ENCODE assay signal across 8 cellular contexts in the genomic region with DNA sequence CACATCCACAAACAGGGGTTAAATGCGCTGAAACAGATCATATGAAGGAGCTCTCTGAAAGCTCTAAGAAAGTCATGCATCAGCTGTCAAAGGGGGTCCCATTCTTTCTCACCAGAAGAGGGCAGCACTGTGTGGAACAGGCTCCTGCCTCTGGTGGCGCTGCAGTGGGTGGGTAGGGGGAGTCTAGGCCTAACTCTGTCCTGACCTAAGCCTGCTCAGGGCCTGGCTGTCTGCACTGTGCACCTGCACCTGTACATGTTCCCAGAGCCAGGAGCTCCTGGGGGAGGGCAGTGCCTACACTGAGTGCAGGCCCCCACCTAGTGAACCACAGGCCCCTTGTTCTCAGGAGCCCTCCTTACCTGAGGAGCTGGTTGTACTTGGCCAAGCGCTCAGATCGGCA. TPM values are rescaled to one million over a fixed set of nuclear protein-coding genes. Genes with fewer than 3 reads are reported as not detected.
A peak's percentile ranks its signal among the peaks of the same experiment; 100 is the strongest.
DNase-seq lines count a peak whose midpoint lies in the region; ATAC-seq and TF ChIP-seq lines count a peak whose summit lies in the region.

No MANE protein-coding gene starts in this region.

- peaks cover 68 to 98% (median 89%) of the 10 kb centered on the region in 4 donors for H3K36me3 ChIP-seq in upper lobe of left lung

- no peak for TF ChIP-seq EP300 in upper lobe of left lung (IDR thresholded peaks at IDR 0.05)

- H3K4me3 ChIP-seq in HFF-Myc (replicated peaks; ENCODE audit: low read depth, low read length) (no peak overlapping the region), upper lobe of left lung (no peak overlapping the region)

- ATAC-seq in foreskin keratinocyte (peak; percentile 16), upper lobe of left lung (ENCODE audit: low FRiP score in 2 of 2) (peak in 1 of 2 donors; percentile 27), GM19328 (IDR thresholded peaks at IDR 0.05; ENCODE audit: unreplicated experiment) (no peak), HG03095 (IDR thresholded peaks at IDR 0.05; ENCODE audit: unreplicated experiment) (no peak)

- DNase-seq in COR-L47 (lab: John Stamatoyannopoulos, UW) (peak; percentile 13), HFF-Myc (ENCODE audit: extremely low read depth, low read depth) (no peak), foreskin keratinocyte (no peak), upper lobe of left lung (no peak), NCI-H524 treated with DMSO at 0.1 percent for 48 hours (lab: John Stamatoyannopoulos, UW) (no peak)
- DNase-seq in activated CD8-positive, alpha-beta memory T cell treated with anti-CD3 and anti-CD28 coated beads, Interleukin-2, amount 50 U/mL, for 4 hours, result peak; percentile 54

- H3K27me3 ChIP-seq in foreskin keratinocyte (no peaks in the 10 kb centered on the region), upper lobe of left lung (no peaks in the 10 kb centered on the region)

- peak; percentile 63 for TF ChIP-seq CTCF in HFF-Myc (IDR thresholded peaks at IDR 0.05; ENCODE audit: low read depth, low read length, missing control alignments)
- peak; percentile 62 for TF ChIP-seq CTCF in foreskin keratinocyte (conservative IDR thresholded peaks at IDR 0.05)
- TF ChIP-seq CTCF in upper lobe of left lung (IDR thresholded peaks at IDR 0.05), result peak in 4 of 6 experiments; percentile 10 to 37 (median 28)

- 85 to 93% methylated on average over 3 to 4 of the region's 4 CpGs for WGBS in upper lobe of left lung, 2 donors

- H3K9me3 ChIP-seq in upper lobe of left lung, result no peaks in the 10 kb centered on the region

- H3K4me1 ChIP-seq in foreskin keratinocyte (no peaks in the 10 kb centered on the region), upper lobe of left lung (peaks cover 19 to 27% (median 23%) of the 10 kb centered on the region in 4 donors)

- H3K27ac ChIP-seq in foreskin keratinocyte (no peak overlapping the region), upper lobe of left lung (no peak overlapping the region)

- TF ChIP-seq POLR2A in upper lobe of left lung (IDR thresholded peaks at IDR 0.05), result no peak

RNA-seq across cellular contexts. Expression of gene ENO1, which starts 16.0 kb away (rescaled TPM):
- 2,474 and 2,598 TPM in 2 replicates for total RNA-seq in foreskin keratinocyte
- 2,513 and 2,566 TPM in 2 replicates for polyA plus RNA-seq in foreskin keratinocyte
- total RNA-seq in upper lobe of left lung, result 1,000 to 10,000 TPM in 1 of 6 donors, 100 to 1,000 TPM in 5; 259 to 1,187 (median 717) TPM

RNA-seq across cellular contexts. Expression of gene RERE, which starts 45.1 kb away (rescaled TPM):
- total RNA-seq in foreskin keratinocyte (20.5 and 23.1 TPM in 2 replicates), upper lobe of left lung (100 to 1,000 TPM in 4 of 6 donors, 10 to 100 TPM in 2; 75.5 to 222 (median 104) TPM)
- 7.6 and 9.9 TPM in 2 replicates for polyA plus RNA-seq in foreskin keratinocyte

Comparison
In these comparisons a context has a peak if more than half of its experiments do, and no peak if none do; other contexts are left out.
1. DNase-seq: peak in COR-L47 (single experiment) and activated CD8-positive, alpha-beta memory T cell treated with anti-CD3 and anti-CD28 coated beads, Interleukin-2, amount 50 U/mL, for 4 hours (single experiment); none in HFF-Myc (single experiment), foreskin keratinocyte (0 of 2), upper lobe of left lung (0 of 2) and NCI-H524 treated with DMSO at 0.1 percent for 48 hours (single experiment).
2. Peak in every context shown above with its lines, with median percentiles within 50 percentile points of each other: CTCF ChIP-seq.